In genomic region chr5:158979749-158980521, GRCh38 we compare ENCODE assay signal across 8 cellular contexts.
DNase-seq lines count a peak whose midpoint lies in the region; FAIRE-seq and TF ChIP-seq lines count a peak whose summit lies in the region.

No MANE protein-coding gene starts in this region.

- H3K4me3 ChIP-seq in BE2C (ENCODE audit: low read depth, low read length) (peak overlapping the region; percentile 65), esophagus squamous epithelium (peak overlapping the region in 3 of 4 donors; percentile 16 to 41 (median 22)), neuron (ENCODE audit: low read length) (peak overlapping the region; percentile 37)

- FAIRE-seq in RCC 7860 (lab: Jason Lieb, UNC): no peak

- peaks cover 19% of the 10 kb centered on the region for H3K4me1 ChIP-seq in BE2C
- H3K4me1 ChIP-seq in esophagus squamous epithelium: peaks cover 3 to 40% (median 7%) of the 10 kb centered on the region in 3 donors
- H3K4me1 ChIP-seq in neuron (ENCODE audit: insufficient read depth, low read length): peaks cover 63% of the 10 kb centered on the region

- peak overlapping the region in 3 of 4 donors; percentile 45 to 66 (median 60) for H3K27ac ChIP-seq in esophagus squamous epithelium

- TF ChIP-seq CTCF in BE2C (IDR thresholded peaks at IDR 0.05; ENCODE audit: low read depth, low read length) (no peak), esophagus squamous epithelium (IDR thresholded peaks at IDR 0.05) (no peak)

- H2AFZ ChIP-seq in neuron (ENCODE audit: low read depth, low read length): peak overlapping the region; percentile 57

- no peak for TF ChIP-seq POLR2A in esophagus squamous epithelium (IDR thresholded peaks at IDR 0.05)

- intact Hi-C loops in esophagus squamous epithelium (cut with DNase I): no loop called here

- H3K27me3 ChIP-seq in BE2C: no peaks in the 10 kb centered on the region
- no peaks in the 10 kb centered on the region for H3K27me3 ChIP-seq in esophagus squamous epithelium
- H3K27me3 ChIP-seq in neuron (ENCODE audit: insufficient read depth, low read length): no peaks in the 10 kb centered on the region

- H3K9me3 ChIP-seq in BE2C: no peaks in the 10 kb centered on the region
- H3K9me3 ChIP-seq in esophagus squamous epithelium: no peaks in the 10 kb centered on the region
- H3K9me3 ChIP-seq in neuron (ENCODE audit: low read length): no peaks in the 10 kb centered on the region

- peak; percentile 70 for DNase-seq in BE2C
- DNase-seq in NCI-H446 treated with DMSO at 0.1 percent for 48 hours (lab: John Stamatoyannopoulos, UW): peak; percentile 67
- no peak for DNase-seq in esophagus squamous epithelium (lab: John Stamatoyannopoulos, UW)
- no peak for DNase-seq in HT-29 (ENCODE audit: low spot score)
- no peak for DNase-seq in RCC 7860 (ENCODE audit: low spot score)
- no peak for DNase-seq in activated CD4-positive, CD25-positive, alpha-beta regulatory T cell treated with anti-CD3 and anti-CD28 coated beads, Interleukin-2, amount 50 U/mL, for 72 hours
- DNase-seq in iPS-NIHi7 (ENCODE audit: extremely low spot score): no peak

- 17 to 26% methylated on average over 14 of the region's 14 CpGs for WGBS in esophagus squamous epithelium, 2 donors

- H3K36me3 ChIP-seq in BE2C: no peaks in the 10 kb centered on the region; the same call in 1 of the 2 replicates
- no peaks in the 10 kb centered on the region for H3K36me3 ChIP-seq in esophagus squamous epithelium
- H3K36me3 ChIP-seq in neuron (ENCODE audit: insufficient read depth, low read length): no peaks in the 10 kb centered on the region

Comparison
In these comparisons a context has a peak if more than half of its experiments do, and no peak if none do; other contexts are left out.
1. DNase-seq: peak in BE2C (single experiment) and NCI-H446 treated with DMSO at 0.1 percent for 48 hours (single experiment); none in esophagus squamous epithelium (single experiment), HT-29 (single experiment), RCC 7860 (single experiment), activated CD4-positive, CD25-positive, alpha-beta regulatory T cell treated with anti-CD3 and anti-CD28 coated beads, Interleukin-2, amount 50 U/mL, for 72 hours (single experiment) and iPS-NIHi7 (single experiment).
2. Peak in every context shown above with its lines, with median percentiles within 50 percentile points of each other: H3K4me3 ChIP-seq.